1 cellular context compared by ENCODE assay signal in the genomic region with DNA sequence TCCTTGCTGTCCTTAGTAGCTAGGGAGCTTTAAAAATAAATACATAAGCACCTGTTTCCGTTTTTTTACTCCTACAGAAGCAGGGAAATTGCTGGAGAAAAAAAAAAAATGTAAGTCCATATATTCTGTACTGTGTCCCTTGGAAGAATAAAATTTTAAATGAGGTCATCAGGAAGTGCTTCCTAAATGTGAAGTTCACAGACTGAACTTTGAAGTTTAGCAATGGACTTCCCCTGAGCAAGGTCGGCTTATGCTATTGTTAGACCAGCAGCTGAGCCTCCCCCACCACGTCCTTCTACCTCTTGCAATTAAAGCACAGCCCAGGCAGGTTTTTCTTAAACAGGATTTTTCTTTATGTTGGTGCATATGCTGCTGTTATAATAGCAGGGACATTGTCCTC.
TF ChIP-seq lines count a peak whose summit lies in the region.

No MANE protein-coding gene starts in this region.

TF ChIP-seq in HCT116, 20 proteins besides CTCF, POLR2A, EP300 and RAD21:
- TF ChIP-seq EZH2 (IDR thresholded peaks at IDR 0.05) (no peak), TCF7L2 (IDR thresholded peaks at IDR 0.05; ENCODE audit: borderline replicate concordance, extremely low read depth, insufficient read depth, insufficient read length) (no peak), POLR2AphosphoS5 (IDR thresholded peaks at IDR 0.05; ENCODE audit: low read depth, low read length) (no peak), ZFX (IDR thresholded peaks at IDR 0.05) (no peak)
TF ChIP-seq in HCT116: peak in this region for 0.
